ENCODE assay signal across 2 cellular contexts in the genomic region with DNA sequence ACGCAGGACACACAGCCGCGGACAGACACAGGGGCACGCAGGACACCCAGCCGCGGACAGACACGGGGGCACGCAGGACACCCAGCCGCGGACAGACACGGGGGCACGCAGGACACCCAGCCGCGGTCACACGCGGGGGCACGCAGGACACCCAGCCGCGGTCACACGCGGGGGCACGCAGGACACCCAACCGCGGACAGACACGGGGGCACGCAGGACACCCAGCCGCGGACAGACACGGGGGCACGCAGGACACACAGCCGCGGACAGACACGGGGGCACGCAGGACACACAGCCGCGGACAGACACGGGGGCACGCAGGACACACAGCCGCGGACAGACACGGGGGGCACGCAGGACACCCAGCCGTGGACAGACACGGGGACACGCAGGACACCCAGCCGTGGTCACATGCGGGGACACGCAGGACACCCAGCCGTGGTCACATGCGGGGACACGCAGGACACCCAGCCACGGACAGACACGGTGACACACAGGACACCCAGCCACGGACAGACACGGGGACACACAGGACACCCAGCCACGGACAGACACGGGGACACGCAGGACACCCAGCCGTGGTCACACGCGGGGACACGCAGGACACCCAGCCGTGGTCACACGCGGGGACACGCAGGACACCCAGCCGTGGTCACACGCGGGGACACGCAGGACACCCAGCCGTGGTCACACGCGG. TPM values are rescaled to one million over a fixed set of nuclear protein-coding genes. Genes with fewer than 3 reads are reported as not detected.
"Had no signal": no experiment of that assay in that cellular context is flagged by ENCODE, and none has a peak within 500 bp of the region (broad histone marks: within the 10 kb centered on the region; RNA-seq: fewer than 3 reads in every experiment).

No MANE protein-coding gene starts in this region.

RNA-seq across cellular contexts. Expression of gene CFAP74, which starts 21.8 kb away (rescaled TPM):
- total RNA-seq: G401, GM12878 had no signal

RNA-seq across cellular contexts. Expression of gene GABRD, which starts 37.4 kb away (rescaled TPM):
- total RNA-seq: GM12878 had no signal
- polyA plus RNA-seq: GM12878 had no signal
